ENCODE assay signal across 8 cellular contexts in genomic region chr4:125432078-125432477, GRCh38.
DNase-seq lines count a peak whose midpoint lies in the region; ATAC-seq and TF ChIP-seq lines count a peak whose summit lies in the region.

No MANE protein-coding gene starts in this region.

- H3K27me3 ChIP-seq in mammary epithelial cell (ENCODE audit: insufficient read depth, low read length) (no peaks in the 10 kb centered on the region), hepatocyte (no peaks in the 10 kb centered on the region), upper lobe of right lung (no peaks in the 10 kb centered on the region)

- H3K79me2 ChIP-seq in mammary epithelial cell (ENCODE audit: insufficient read depth, low read length) = no peaks in the 10 kb centered on the region
- H3K79me2 ChIP-seq in hepatocyte = no peaks in the 10 kb centered on the region
- no peaks in the 10 kb centered on the region for H3K79me2 ChIP-seq in OCI-LY7 (ENCODE audit: insufficient read depth, low read depth, low read length)

- no peaks in the 10 kb centered on the region for H3K4me1 ChIP-seq in mammary epithelial cell (ENCODE audit: insufficient read depth, low read length)
- peaks cover 5% of the 10 kb centered on the region for H3K4me1 ChIP-seq in hepatocyte (ENCODE audit: insufficient read depth)
- no peaks in the 10 kb centered on the region for H3K4me1 ChIP-seq in upper lobe of right lung
- no peaks in the 10 kb centered on the region for H3K4me1 ChIP-seq in OCI-LY7 (ENCODE audit: insufficient read depth, low read length, poor library complexity, severe bottlenecking)

- intact Hi-C loops in MCF 10A (cut with micrococcal nuclease) (no loop called here), mammary epithelial cell (cut with micrococcal nuclease) (no loop called here), upper lobe of right lung (cut with DNase I) (no loop called here), OCI-LY7 (cut with micrococcal nuclease; ENCODE audit: unreplicated experiment) (no loop called here)

- TF ChIP-seq CTCF in MCF 10A (IDR thresholded peaks at IDR 0.05; ENCODE audit: unreplicated experiment) (no peak), mammary epithelial cell (conservative IDR thresholded peaks at IDR 0.05 in 1 of 2, IDR thresholded peaks at IDR 0.05 in 1 of 2; ENCODE audit: extremely low read depth in 1 of 2, insufficient read depth in 1 of 2, low read depth in 1 of 2, low read length in 2 of 2) (no peak), astrocyte of the spinal cord (IDR thresholded peaks at IDR 0.05; ENCODE audit: low read depth, low read length) (peak; percentile 25), hepatocyte (IDR thresholded peaks at IDR 0.05; ENCODE audit: poor library complexity) (peak; percentile 10), upper lobe of right lung (IDR thresholded peaks at IDR 0.05) (peak; percentile 23), OCI-LY7 (conservative IDR thresholded peaks at IDR 0.05; ENCODE audit: low read length) (no peak)

- H3K4me1 Mint-ChIP-seq in MCF 10A (ENCODE audit: insufficient read depth, unreplicated experiment) = peaks cover 7% of the 10 kb centered on the region
- no peaks in the 10 kb centered on the region for H3K4me1 Mint-ChIP-seq in activated T-cell treated with anti-CD3 and anti-CD28 coated beads, Interleukin-2, amount 50 U/mL, for 72 hours (ENCODE audit: low read depth)

- H3K27ac ChIP-seq in mammary epithelial cell (ENCODE audit: insufficient read depth, low read depth, low read length) (no peak overlapping the region), hepatocyte (no peak overlapping the region), upper lobe of right lung (no peak overlapping the region), OCI-LY7 (ENCODE audit: low read depth, low read length, poor library complexity, severe bottlenecking) (no peak overlapping the region)

- H3K36me3 ChIP-seq in mammary epithelial cell (ENCODE audit: insufficient read depth, low read length) (no peaks in the 10 kb centered on the region), hepatocyte (replicated peaks; ENCODE audit: insufficient read depth, low read depth) (no peaks in the 10 kb centered on the region), upper lobe of right lung (no peaks in the 10 kb centered on the region), OCI-LY7 (ENCODE audit: insufficient read depth, low read length) (no peaks in the 10 kb centered on the region)

- no peak overlapping the region for H3K4me2 ChIP-seq in mammary epithelial cell (ENCODE audit: insufficient read depth, low read depth, low read length)
- no peak overlapping the region for H3K4me2 ChIP-seq in hepatocyte
- no peak overlapping the region for H3K4me2 ChIP-seq in OCI-LY7 (ENCODE audit: low read length)

- peak; percentile 41 for ATAC-seq in upper lobe of right lung
- ATAC-seq in activated T-cell treated with anti-CD3 and anti-CD28 coated beads, Interleukin-2, amount 50 U/mL, for 72 hours (replicated peaks in 1 of 2) = no peak

- H3K9me2 ChIP-seq in hepatocyte (replicated peaks; ENCODE audit: insufficient read depth) (no peaks in the 10 kb centered on the region), OCI-LY7 (ENCODE audit: insufficient read depth, low read length) (no peaks in the 10 kb centered on the region)

- no peak overlapping the region for H3K4me3 Mint-ChIP-seq in MCF 10A (ENCODE audit: unreplicated experiment)
- no peak overlapping the region for H3K4me3 Mint-ChIP-seq in activated T-cell treated with anti-CD3 and anti-CD28 coated beads, Interleukin-2, amount 50 U/mL, for 72 hours

- H4K20me1 ChIP-seq in mammary epithelial cell (ENCODE audit: insufficient read depth, low read length) = no peaks in the 10 kb centered on the region
- peaks cover 5% of the 10 kb centered on the region for H4K20me1 ChIP-seq in hepatocyte (ENCODE audit: insufficient read depth, poor library complexity, severe bottlenecking)
- H4K20me1 ChIP-seq in OCI-LY7 (ENCODE audit: insufficient read depth, low read length) = no peaks in the 10 kb centered on the region

- no peak overlapping the region for H3K27ac Mint-ChIP-seq in MCF 10A (ENCODE audit: low read depth, unreplicated experiment)
- H3K27ac Mint-ChIP-seq in activated T-cell treated with anti-CD3 and anti-CD28 coated beads, Interleukin-2, amount 50 U/mL, for 72 hours = no peak overlapping the region

- 80% methylated on average over 2 of the region's 2 CpGs for WGBS in mammary epithelial cell (ENCODE audit: low coverage, missing lambda C conversion rate)
- 32% methylated on average over 2 of the region's 2 CpGs for WGBS in hepatocyte (ENCODE audit: low lambda C conversion rate, missing lambda C conversion rate)

- H2AFZ ChIP-seq in mammary epithelial cell (ENCODE audit: low read depth, low read length) (no peak overlapping the region), hepatocyte (no peak overlapping the region), OCI-LY7 (ENCODE audit: low read length) (no peak overlapping the region)

- no peaks in the 10 kb centered on the region for H3K9me3 Mint-ChIP-seq in MCF 10A (ENCODE audit: unreplicated experiment)
- peaks cover 1 to 3% of the 10 kb centered on the region in 2 donors for H3K9me3 Mint-ChIP-seq in activated T-cell treated with anti-CD3 and anti-CD28 coated beads, Interleukin-2, amount 50 U/mL, for 72 hours

- dilution Hi-C loops in mammary epithelial cell (cut with HindIII; ENCODE audit: low sequenced_read_pairs) = no loop called here

- peaks cover 21% of the 10 kb centered on the region for H3K36me3 Mint-ChIP-seq in MCF 10A (ENCODE audit: insufficient read depth, unreplicated experiment)
- H3K36me3 Mint-ChIP-seq in activated T-cell treated with anti-CD3 and anti-CD28 coated beads, Interleukin-2, amount 50 U/mL, for 72 hours (ENCODE audit: insufficient read depth in 2 of 2) = no peaks in the 10 kb centered on the region

- CTCF ChIA-PET in MCF 10A (lab: Yijun Ruan, JAX) (interaction anchor here (0.6 kb wide), 1 partner anchor 1690 kb away, joined by 3 read pairs; no protein-coding TSS in a partner anchor), mammary epithelial cell (lab: Charles Lee; ENCODE audit: low non-redundant PET) (no interaction called here), OCI-LY7 (lab: Charles Lee; ENCODE audit: unreplicated experiment) (no interaction called here)

- no peaks in the 10 kb centered on the region for H3K27me3 Mint-ChIP-seq in MCF 10A (ENCODE audit: insufficient read depth, unreplicated experiment)
- H3K27me3 Mint-ChIP-seq in activated T-cell treated with anti-CD3 and anti-CD28 coated beads, Interleukin-2, amount 50 U/mL, for 72 hours (ENCODE audit: low read depth) = no peaks in the 10 kb centered on the region

- H3K4me3 ChIP-seq in mammary epithelial cell (replicated peaks in 1 of 3; ENCODE audit: insufficient read depth in 1 of 3, low read depth in 2 of 3, low read length in 3 of 3) (no peak overlapping the region), astrocyte of the spinal cord (ENCODE audit: low read depth, low read length) (no peak overlapping the region), hepatocyte (no peak overlapping the region), upper lobe of right lung (no peak overlapping the region), OCI-LY7 (ENCODE audit: low read depth, low read length, poor library complexity, severe bottlenecking) (no peak overlapping the region)

- H3K9me3 ChIP-seq in mammary epithelial cell (replicated peaks; ENCODE audit: insufficient read depth, low read length) (no peaks in the 10 kb centered on the region), hepatocyte (ENCODE audit: low read depth) (no peaks in the 10 kb centered on the region), upper lobe of right lung (no peaks in the 10 kb centered on the region), OCI-LY7 (ENCODE audit: low read length) (no peaks in the 10 kb centered on the region)

- peak; percentile 3 for DNase-seq in MCF 10A (ENCODE audit: unreplicated experiment)
- DNase-seq in mammary epithelial cell = no peak
- DNase-seq in astrocyte of the spinal cord (ENCODE audit: low read depth, low spot score) = peak; percentile 12
- DNase-seq in hepatocyte (ENCODE audit: low spot score) = peak; percentile 13
- DNase-seq in upper lobe of right lung = no peak
- no peak for DNase-seq in activated T-cell treated with anti-CD3 and anti-CD28 coated beads, Interleukin-2, amount 50 U/mL, for 72 hours
- DNase-seq in SKM-1 treated with dmso at 0.1 percent for 144 hours (lab: John Stamatoyannopoulos, UW; ENCODE audit: unreplicated experiment) = no peak
- DNase-seq in OCI-LY7 (ENCODE audit: low spot score) = no peak

- no peak overlapping the region for H3K9ac ChIP-seq in mammary epithelial cell (ENCODE audit: insufficient read depth, low read length)

- POLR2A ChIA-PET in MCF 10A (lab: Yijun Ruan, JAX) (no interaction called here), OCI-LY7 (lab: Charles Lee) (interaction anchor here (0.9 kb wide), 1 partner anchor 12 kb away, joined by 4 read pairs; no protein-coding TSS in a partner anchor)

- in situ Hi-C loops in mammary epithelial cell (cut with MboI; ENCODE audit: low sequenced_read_pairs in 2 of 2) = no loop called here
- in situ Hi-C loops in astrocyte of the spinal cord (cut with HindIII; ENCODE audit: low sequenced_read_pairs) = no loop called here

- BruUV-seq in MCF 10A (replicated peaks; lab: Mats Ljungman, UMichigan) = no TSS peak
- no TSS peak for BruUV-seq in mammary epithelial cell (replicated peaks; lab: Mats Ljungman, UMichigan)
- BruUV-seq in OCI-LY7 (replicated peaks; lab: Mats Ljungman, UMichigan) = no TSS peak

Comparison
In these comparisons a context has a peak if more than half of its experiments do, and no peak if none do; other contexts are left out.
1. DNase-seq: peak in MCF 10A (single experiment), astrocyte of the spinal cord (single experiment) and hepatocyte (single experiment); none in mammary epithelial cell (single experiment), upper lobe of right lung (single experiment), activated T-cell treated with anti-CD3 and anti-CD28 coated beads, Interleukin-2, amount 50 U/mL, for 72 hours (0 of 2), SKM-1 treated with dmso at 0.1 percent for 144 hours (single experiment) and OCI-LY7 (single experiment).
2. CTCF ChIP-seq: peak in astrocyte of the spinal cord (single experiment), hepatocyte (single experiment) and upper lobe of right lung (single experiment); none in MCF 10A (single experiment), mammary epithelial cell (0 of 2) and OCI-LY7 (single experiment).